In the genomic region with DNA sequence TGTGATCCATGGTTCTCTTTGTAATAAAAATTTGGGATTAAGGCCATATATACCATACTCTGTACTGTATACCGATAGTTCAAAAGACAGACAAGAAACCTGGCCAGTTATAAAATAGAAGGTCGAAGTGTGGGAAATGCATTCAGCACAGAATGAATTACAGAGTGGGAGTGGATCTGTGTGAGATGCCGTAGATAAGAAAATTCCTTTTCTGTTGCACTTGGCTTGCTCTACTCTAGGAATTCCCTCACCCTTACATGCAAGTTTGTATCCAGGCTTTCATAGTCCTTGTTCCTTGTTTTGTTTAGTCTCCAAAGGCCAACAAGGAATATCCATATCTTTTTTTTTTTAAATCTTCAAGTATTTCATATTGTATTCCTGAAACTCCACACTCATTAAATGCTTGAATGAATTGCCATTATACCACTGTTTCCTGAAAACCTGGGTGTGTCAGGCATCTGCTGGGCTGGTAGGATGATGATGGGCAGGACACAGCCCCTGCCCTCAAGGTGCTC, we compare ENCODE assay signal across 19 cellular contexts. TPM values are rescaled to one million over a fixed set of nuclear protein-coding genes. Genes with fewer than 3 reads are reported as not detected.
DNase-seq lines count a peak whose midpoint lies in the region; ATAC-seq and TF ChIP-seq lines count a peak whose summit lies in the region.
"Had no signal": no experiment of that assay in that cellular context is flagged by ENCODE, and none has a peak within 500 bp of the region (broad histone marks: within the 10 kb centered on the region; RNA-seq: fewer than 3 reads in every experiment).

No MANE protein-coding gene starts in this region.

- RAD21 ChIA-PET in HCT116 (lab: Charles Lee; ENCODE audit: low non-redundant PET in 1 of 2, low total read pairs in 2 of 2, uncharacterized antibody in 2 of 2, unreplicated experiment in 2 of 2) = no interaction called here

- no peaks in the 10 kb centered on the region for H3K9me2 ChIP-seq in HCT116 (ENCODE audit: insufficient read depth)

- no peak overlapping the region for H3K4me3 Mint-ChIP-seq in T-helper 2 cell treated with Interferon-gamma antibody and Interleukin-4, amounts not matched to agents 5 μg/mL and 100 μg/mL, for 36 hours
- H3K4me3 Mint-ChIP-seq: activated T-helper 1 cell treated with anti-CD3 and anti-CD28 coated beads, Interleukin-12 subunit alpha, Interleukin-12 subunit beta, Interleukin-2, Interleukin-4 antibody, amounts not matched to agents 30 ng/mL and 10 ng/mL and 1 ng/mL, durations not matched to agents 14 hours and 24 hours and 36 hours; CD4-positive, alpha-beta memory T cell; effector memory CD8-positive, alpha-beta T cell had no signal

- TF ChIP-seq RAD21 in HCT116 (IDR thresholded peaks at IDR 0.05; ENCODE audit: low read depth) = no peak

- peak overlapping the region; percentile 83 for H3K27ac ChIP-seq in HCT116 (ENCODE audit: low read depth, low read length)

- in situ Hi-C loops in astrocyte of the cerebellum (cut with HindIII; ENCODE audit: low sequenced_read_pairs) = no loop called here

- H3K9me3 ChIP-seq in HCT116 (ENCODE audit: control insufficient read depth in 1 of 2, insufficient read depth in 1 of 2, low read depth in 1 of 2, low read length in 2 of 2) = no peaks in the 10 kb centered on the region

- intact Hi-C loops in HCT116 (cut with micrococcal nuclease) = loop anchor here (5.0 kb wide), 1 partner anchor 35 kb away; no protein-coding TSS in a partner anchor
- intact Hi-C loops in left colon (cut with DNase I, micrococcal nuclease) = no loop called here
- intact Hi-C loops in sciatic nerve (cut with DNase I) = no loop called here

- H3K4me1 ChIP-seq in HCT116 (ENCODE audit: control insufficient read depth in 1 of 2, insufficient read depth in 2 of 2, low read length in 2 of 2) = peaks cover 83 to 98% of the 10 kb centered on the region in 2 experiments

- peaks cover 86% of the 10 kb centered on the region for H3K79me2 ChIP-seq in HCT116 (ENCODE audit: insufficient read depth, low read length)

- H3K9ac ChIP-seq in HCT116 (ENCODE audit: low read length) = 0 out of 2 replicates have a peak overlapping the region, but pooled peaks have one; percentile 16

- TF ChIP-seq CTCF in HCT116 (IDR thresholded peaks at IDR 0.05 in 2 of 3, conservative IDR thresholded peaks at IDR 0.05 in 1 of 3; ENCODE audit: borderline replicate concordance in 1 of 3, insufficient read depth in 1 of 3, low read depth in 2 of 3, low read length in 2 of 3) (no peak), astrocyte of the cerebellum (IDR thresholded peaks at IDR 0.05; ENCODE audit: low read depth, low read length, missing control alignments) (no peak)

- H3K36me3 ChIP-seq in HCT116 (ENCODE audit: control insufficient read depth in 1 of 2, insufficient read depth in 2 of 2, low read length in 2 of 2) = no peaks in the 10 kb centered on the region

- peaks cover 3% of the 10 kb centered on the region for H3K4me1 Mint-ChIP-seq in T-helper 2 cell treated with Interferon-gamma antibody and Interleukin-4, amounts not matched to agents 5 μg/mL and 100 μg/mL, for 36 hours (ENCODE audit: low read depth)

- H3K27ac Mint-ChIP-seq in T-helper 2 cell treated with Interferon-gamma antibody and Interleukin-4, amounts not matched to agents 5 μg/mL and 100 μg/mL, for 36 hours = no peak overlapping the region
- H3K27ac Mint-ChIP-seq: activated T-helper 1 cell treated with anti-CD3 and anti-CD28 coated beads, Interleukin-12 subunit alpha, Interleukin-12 subunit beta, Interleukin-2, Interleukin-4 antibody, amounts not matched to agents 30 ng/mL and 10 ng/mL and 1 ng/mL, durations not matched to agents 14 hours and 24 hours and 36 hours; CD4-positive, alpha-beta memory T cell; effector memory CD8-positive, alpha-beta T cell had no signal

- H3K27me3 Mint-ChIP-seq in T-helper 2 cell treated with Interferon-gamma antibody and Interleukin-4, amounts not matched to agents 5 μg/mL and 100 μg/mL, for 36 hours (ENCODE audit: low read depth) = peaks cover 28% of the 10 kb centered on the region

- POLR2A ChIA-PET in HCT116 (lab: Charles Lee) = no interaction called here

- no peaks in the 10 kb centered on the region for H4K20me1 ChIP-seq in HCT116 (ENCODE audit: insufficient read depth)

- H3K9me3 Mint-ChIP-seq in T-helper 2 cell treated with Interferon-gamma antibody and Interleukin-4, amounts not matched to agents 5 μg/mL and 100 μg/mL, for 36 hours = no peaks in the 10 kb centered on the region
- H3K9me3 Mint-ChIP-seq: activated T-helper 1 cell treated with anti-CD3 and anti-CD28 coated beads, Interleukin-12 subunit alpha, Interleukin-12 subunit beta, Interleukin-2, Interleukin-4 antibody, amounts not matched to agents 30 ng/mL and 10 ng/mL and 1 ng/mL, durations not matched to agents 14 hours and 24 hours and 36 hours; effector memory CD8-positive, alpha-beta T cell had no signal

- no TSS peak for BruUV-seq in HCT116 (replicated peaks; lab: Mats Ljungman, UMichigan)

- ATAC-seq in HCT116 = no peak
- ATAC-seq in left colon = peak; percentile 10
- peak; percentile 56 for ATAC-seq in sciatic nerve
- ATAC-seq: effector memory CD8-positive, alpha-beta T cell had no signal

- no peak for DNase-seq in HCT116 (ENCODE audit: low read depth, low spot score)
- peak; percentile 40 for DNase-seq in astrocyte of the cerebellum (ENCODE audit: low read depth)
- DNase-seq in left colon = no peak
- DNase-seq in sciatic nerve (ENCODE audit: low spot score) = no peak
- DNase-seq in T-helper 2 cell treated with Interferon-gamma antibody and Interleukin-4, amounts not matched to agents 5 μg/mL and 100 μg/mL, for 36 hours (ENCODE audit: low spot score) = no peak
- DNase-seq in NCI-H82 (lab: John Stamatoyannopoulos, UW) = no peak
- DNase-seq in hypothalamus (lab: John Stamatoyannopoulos, UW) = no peak
- no peak for DNase-seq in DMS 273 (lab: John Stamatoyannopoulos, UW; ENCODE audit: unreplicated experiment)
- DNase-seq: anterior cingulate cortex; CD4-positive, alpha-beta memory T cell; effector memory CD8-positive, alpha-beta T cell; GDM1; islet precursor cell; NCI-H2029; NCI-H774; right cardiac atrium; stimulated activated CD4-positive, alpha-beta T cell treated with anti-CD3 and anti-CD28 coated beads, Interleukin-2, amount 100 ng/mL, for 48 hours; T1000 had no signal

- H3K27me3 ChIP-seq in HCT116 (ENCODE audit: insufficient read depth, low read length) = no peaks in the 10 kb centered on the region

- CTCF ChIA-PET in HCT116 (lab: Charles Lee) = no interaction called here

- no peaks in the 10 kb centered on the region for H3K36me3 Mint-ChIP-seq in T-helper 2 cell treated with Interferon-gamma antibody and Interleukin-4, amounts not matched to agents 5 μg/mL and 100 μg/mL, for 36 hours (ENCODE audit: low read depth)
- H3K36me3 Mint-ChIP-seq: CD4-positive, alpha-beta memory T cell had no signal

- no peak overlapping the region for H3K4me3 ChIP-seq in HCT116 (replicated peaks in 1 of 2; ENCODE audit: low read depth in 1 of 2, low read length in 2 of 2)
- no peak overlapping the region for H3K4me3 ChIP-seq in astrocyte of the cerebellum (ENCODE audit: low read depth, low read length)

- peak overlapping the region; percentile 88 for H3K4me2 ChIP-seq in HCT116 (ENCODE audit: low read length)

- no peak overlapping the region for H2AFZ ChIP-seq in HCT116 (ENCODE audit: low read depth, low read length, poor library complexity, severe bottlenecking)

- no peak for TF ChIP-seq POLR2A in HCT116 (IDR thresholded peaks at IDR 0.05; ENCODE audit: borderline replicate concordance, extremely low read depth, insufficient read depth, insufficient read length)

TF ChIP-seq in HCT116, 20 proteins besides CTCF, POLR2A, EP300 and RAD21:
- TF ChIP-seq POLR2AphosphoS5 (IDR thresholded peaks at IDR 0.05; ENCODE audit: low read depth, low read length) = no peak
- no peak for TF ChIP-seq SIN3A (IDR thresholded peaks at IDR 0.05; ENCODE audit: low read depth)
- no peak for TF ChIP-seq SRF (IDR thresholded peaks at IDR 0.05; ENCODE audit: low read depth)
- TF ChIP-seq, protein P1, sequence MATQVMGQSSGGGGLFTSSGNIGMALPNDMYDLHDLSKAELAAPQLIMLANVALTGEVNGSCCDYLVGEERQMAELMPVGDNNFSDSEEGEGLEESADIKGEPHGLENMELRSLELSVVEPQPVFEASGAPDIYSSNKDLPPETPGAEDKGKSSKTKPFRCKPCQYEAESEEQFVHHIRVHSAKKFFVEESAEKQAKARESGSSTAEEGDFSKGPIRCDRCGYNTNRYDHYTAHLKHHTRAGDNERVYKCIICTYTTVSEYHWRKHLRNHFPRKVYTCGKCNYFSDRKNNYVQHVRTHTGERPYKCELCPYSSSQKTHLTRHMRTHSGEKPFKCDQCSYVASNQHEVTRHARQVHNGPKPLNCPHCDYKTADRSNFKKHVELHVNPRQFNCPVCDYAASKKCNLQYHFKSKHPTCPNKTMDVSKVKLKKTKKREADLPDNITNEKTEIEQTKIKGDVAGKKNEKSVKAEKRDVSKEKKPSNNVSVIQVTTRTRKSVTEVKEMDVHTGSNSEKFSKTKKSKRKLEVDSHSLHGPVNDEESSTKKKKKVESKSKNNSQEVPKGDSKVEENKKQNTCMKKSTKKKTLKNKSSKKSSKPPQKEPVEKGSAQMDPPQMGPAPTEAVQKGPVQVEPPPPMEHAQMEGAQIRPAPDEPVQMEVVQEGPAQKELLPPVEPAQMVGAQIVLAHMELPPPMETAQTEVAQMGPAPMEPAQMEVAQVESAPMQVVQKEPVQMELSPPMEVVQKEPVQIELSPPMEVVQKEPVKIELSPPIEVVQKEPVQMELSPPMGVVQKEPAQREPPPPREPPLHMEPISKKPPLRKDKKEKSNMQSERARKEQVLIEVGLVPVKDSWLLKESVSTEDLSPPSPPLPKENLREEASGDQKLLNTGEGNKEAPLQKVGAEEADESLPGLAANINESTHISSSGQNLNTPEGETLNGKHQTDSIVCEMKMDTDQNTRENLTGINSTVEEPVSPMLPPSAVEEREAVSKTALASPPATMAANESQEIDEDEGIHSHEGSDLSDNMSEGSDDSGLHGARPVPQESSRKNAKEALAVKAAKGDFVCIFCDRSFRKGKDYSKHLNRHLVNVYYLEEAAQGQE (IDR thresholded peaks at IDR 0.05; ENCODE audit: low read depth) = no peak
- no peak for TF ChIP-seq SP1 (IDR thresholded peaks at IDR 0.05; ENCODE audit: low read depth)
- TF ChIP-seq, protein P2, sequence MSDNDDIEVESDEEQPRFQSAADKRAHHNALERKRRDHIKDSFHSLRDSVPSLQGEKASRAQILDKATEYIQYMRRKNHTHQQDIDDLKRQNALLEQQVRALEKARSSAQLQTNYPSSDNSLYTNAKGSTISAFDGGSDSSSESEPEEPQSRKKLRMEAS (IDR thresholded peaks at IDR 0.05) = no peak

RNA-seq across cellular contexts. Expression of a gene that starts 53.4 kb away (rescaled TPM):
- total RNA-seq in HCT116 (2021; ENCODE audit: unreplicated experiment) (103 TPM), left colon (10 to 100 TPM; 43.0 to 51.3 TPM), sciatic nerve (141 TPM)
- polyA plus RNA-seq in HCT116 (2012) = 17.9 and 25.2 TPM in 2 replicates
